Comparison of ENCODE assay signal across 15 cellular contexts in genomic region chr6:48613221-48613949, GRCh38.
DNase-seq lines count a peak whose midpoint lies in the region; ATAC-seq and TF ChIP-seq lines count a peak whose summit lies in the region.
"Had no signal": no experiment of that assay in that cellular context is flagged by ENCODE, and none has a peak within 500 bp of the region (broad histone marks: within the 10 kb centered on the region; RNA-seq: fewer than 3 reads in every experiment).

No MANE protein-coding gene starts in this region.

- DNase-seq in adipocyte (ENCODE audit: low read depth) (peak; percentile 50), inferior parietal cortex (ENCODE audit: extremely low spot score) (peak; percentile 8), retinal pigment epithelial cell (ENCODE audit: low read depth) (peak; percentile 63), BE2C (no peak), NCI-H1694 treated with DMSO at 0.1 percent for 48 hours (lab: John Stamatoyannopoulos, UW) (no peak)
- DNase-seq: Karpas-422, NCI-H1417, NCI-H187, NCI-H446 treated with DMSO at 0.1 percent for 48 hours, NCI-H526 treated with DMSO at 0.1 percent for 48 hours, OCI-M1 had no signal

- H3K4me1 ChIP-seq in ACC112 (ENCODE audit: control insufficient read depth, insufficient read depth, low read length, unreplicated experiment) (peaks cover 38% of the 10 kb centered on the region), adipocyte (ENCODE audit: control insufficient read depth, insufficient read depth, low read length) (peaks cover 3% of the 10 kb centered on the region), BE2C (no peaks in the 10 kb centered on the region)

- no peak for ATAC-seq in GM18861 (IDR thresholded peaks at IDR 0.05; ENCODE audit: unreplicated experiment)
- ATAC-seq: GM23338, Right ventricle myocardium inferior had no signal

- H3K9ac ChIP-seq in adipocyte (ENCODE audit: low read length): no peak overlapping the region

- H3K9me3 ChIP-seq in adipocyte (ENCODE audit: control insufficient read depth, low read length) (peaks cover 4% of the 10 kb centered on the region), BE2C (no peaks in the 10 kb centered on the region)

- H3K36me3 ChIP-seq in ACC112 (ENCODE audit: insufficient read depth, low read length) (no peaks in the 10 kb centered on the region), adipocyte (ENCODE audit: control insufficient read depth, insufficient read depth, low read length, severe bottlenecking) (no peaks in the 10 kb centered on the region), BE2C (no peaks in the 10 kb centered on the region)

- H3K27ac ChIP-seq in ACC112 (ENCODE audit: low read depth, low read length): no peak overlapping the region

- H3K79me2 ChIP-seq in ACC112 (ENCODE audit: control insufficient read depth, insufficient read depth, low read length, unreplicated experiment): no peaks in the 10 kb centered on the region

- H2AFZ ChIP-seq in ACC112 (ENCODE audit: low read length, unreplicated experiment): peak overlapping the region; percentile 70

- TF ChIP-seq CTCF in retinal pigment epithelial cell (conservative IDR thresholded peaks at IDR 0.05; ENCODE audit: low read depth, low read length) (peak; percentile 17), BE2C (IDR thresholded peaks at IDR 0.05; ENCODE audit: low read depth, low read length) (no peak)

- H3K27me3 ChIP-seq in ACC112 (ENCODE audit: insufficient read depth, low read length) (no peaks in the 10 kb centered on the region), adipocyte (replicated peaks; ENCODE audit: control insufficient read depth, insufficient read depth, low read length) (no peaks in the 10 kb centered on the region), BE2C (no peaks in the 10 kb centered on the region)

- no peak overlapping the region for H3K4me3 ChIP-seq in ACC112 (ENCODE audit: low read depth, low read length)
- H3K4me3 ChIP-seq in adipocyte (ENCODE audit: low read length): no peak overlapping the region
- H3K4me3 ChIP-seq in retinal pigment epithelial cell (ENCODE audit: low read length): no peak overlapping the region
- H3K4me3 ChIP-seq in BE2C (ENCODE audit: low read depth, low read length): no peak overlapping the region
- H3K4me3 ChIP-seq: GM23338 had no signal

Comparison
In these comparisons a context has a peak if more than half of its experiments do, and no peak if none do; other contexts are left out.
1. DNase-seq: peak in adipocyte (single experiment), inferior parietal cortex (single experiment) and retinal pigment epithelial cell (single experiment); none in BE2C (single experiment) and NCI-H1694 treated with DMSO at 0.1 percent for 48 hours (single experiment).